8 cellular contexts compared by ENCODE assay signal in genomic region chr15:83653639-83654378, GRCh38. TPM values are rescaled to one million over a fixed set of nuclear protein-coding genes. Genes with fewer than 3 reads are reported as not detected.
DNase-seq lines count a peak whose midpoint lies in the region; ATAC-seq, FAIRE-seq and TF ChIP-seq lines count a peak whose summit lies in the region.

ADAMTSL3 (plus strand) TSS chr15:83654123; CDS start chr15:83655762, 1,639 bp downstream.

- TF ChIP-seq POLR2A in HepG2 (IDR thresholded peaks at IDR 0.05; ENCODE audit: insufficient read depth in 1 of 2, low read depth in 2 of 2, low read length in 2 of 2) = no peak

- H3K36me3 ChIP-seq in ectodermal cell (ENCODE audit: control insufficient read depth, insufficient read depth, low read length) (no peaks in the 10 kb centered on the region), HepG2 (replicated peaks in 1 of 2; ENCODE audit: control insufficient read depth in 1 of 2, insufficient read depth in 2 of 2, low read length in 2 of 2) (no peaks in the 10 kb centered on the region)

- no peak within 1 kb of the TSS for H3K4me2 ChIP-seq in HepG2 (ENCODE audit: low read depth, low read length)

- H3K4me3 ChIP-seq in ectodermal cell (ENCODE audit: insufficient read depth, low read depth, low read length) (peak within 1 kb of the TSS; percentile 40), HepG2 (replicated peaks in 1 of 3; ENCODE audit: insufficient read depth in 1 of 3, low read depth in 2 of 3, low read length in 3 of 3) (no peak within 1 kb of the TSS)

- no peak for TF ChIP-seq CTCF in HepG2 (CRISPR knock-in tag; IDR thresholded peaks at IDR 0.05)

- H3K9me3 ChIP-seq in ectodermal cell (ENCODE audit: control insufficient read depth, low read length) (no peaks in the 10 kb centered on the region), HepG2 (ENCODE audit: low read length) (no peaks in the 10 kb centered on the region)

- no peak within 1 kb of the TSS for H3K9ac ChIP-seq in HepG2 (ENCODE audit: insufficient read depth, low read depth, low read length)

- H3K27ac ChIP-seq in ectodermal cell (ENCODE audit: insufficient read depth, low read depth, low read length, poor library complexity, severe bottlenecking) = no peak within 1 kb of the TSS
- no peak within 1 kb of the TSS for H3K27ac ChIP-seq in HepG2 (ENCODE audit: extremely low read length, insufficient read depth, low read length)

- H3K79me2 ChIP-seq in HepG2 (ENCODE audit: insufficient read depth, low read length) = no peaks in the 10 kb centered on the region

- CTCF ChIA-PET in HepG2 (lab: Yijun Ruan, JAX; ENCODE audit: low intra/inter-chr PET ratio, low total read pairs) = no interaction called here

- no peak for TF ChIP-seq RAD21 in HepG2 (CRISPR knock-in tag; IDR thresholded peaks at IDR 0.05)

- DNase-seq in LHCN-M2 (ENCODE audit: low read depth) = peak; percentile 12
- no peak for DNase-seq in HepG2 (ENCODE audit: low spot score)
- peak; percentile 44 for DNase-seq in superior temporal gyrus (ENCODE audit: extremely low spot score)
- no peak for DNase-seq in NCI-H2107 treated with DMSO at 0.1 percent for 48 hours (lab: John Stamatoyannopoulos, UW; ENCODE audit: unreplicated experiment)

- BruUV-seq in HepG2 (replicated peaks; lab: Mats Ljungman, UMichigan) = no TSS peak

- H4K20me1 ChIP-seq in HepG2 (ENCODE audit: insufficient read depth, low read length) = no peaks in the 10 kb centered on the region

- FAIRE-seq in HepG2 (lab: Jason Lieb, UNC) = no peak

- TF ChIP-seq EP300 in HepG2 (IDR thresholded peaks at IDR 0.05; ENCODE audit: low read depth in 2 of 2, low read length in 2 of 2) = no peak
- TF ChIP-seq EP300 in HepG2 (CRISPR knock-in tag; IDR thresholded peaks at IDR 0.05; ENCODE audit: borderline replicate concordance) = no peak

- POLR2A ChIA-PET in HepG2 (lab: Yijun Ruan, JAX) = no interaction called here

- no peak within 1 kb of the TSS for H2AFZ ChIP-seq in HepG2 (ENCODE audit: low read length)

- peaks cover 4% of the 10 kb centered on the region for H3K4me1 ChIP-seq in ectodermal cell (ENCODE audit: control insufficient read depth, insufficient read depth, low read length)
- H3K4me1 ChIP-seq in HepG2 (ENCODE audit: insufficient read depth, low read length) = peaks cover 32% of the 10 kb centered on the region

- intact Hi-C loops in HepG2 (cut with micrococcal nuclease; ENCODE audit: unreplicated experiment) = no loop called here

- in situ Hi-C loops in HepG2 (cut with HindIII; ENCODE audit: extremely low pct_ligation_motif_present, low pct_unique_long_range_greater_than_20kb) = no loop called here

- H3K27me3 ChIP-seq in ectodermal cell (ENCODE audit: control insufficient read depth, insufficient read depth, low read length, poor library complexity, severe bottlenecking) = peaks cover 54% of the 10 kb centered on the region
- peaks cover 0 to 18% of the 10 kb centered on the region in 2 experiments; a peak in 4 of 5 replicates for H3K27me3 ChIP-seq in HepG2 (ENCODE audit: control insufficient read depth in 1 of 2, insufficient read depth in 2 of 2, low read length in 2 of 2)

- peak; percentile 55 for ATAC-seq in HepG2
- ATAC-seq in GM19397 (IDR thresholded peaks at IDR 0.05; ENCODE audit: unreplicated experiment) = no peak
- ATAC-seq in GM18519 (IDR thresholded peaks at IDR 0.05; ENCODE audit: low FRiP score, unreplicated experiment) = no peak
- ATAC-seq in HG02763 (IDR thresholded peaks at IDR 0.05; ENCODE audit: unreplicated experiment) = no peak

- WGBS in ectodermal cell, 2 experiments = 1% methylated on average over 105 of the region's 105 CpGs
- 44% methylated on average over 12 of the region's 105 CpGs for WGBS in HepG2 (ENCODE audit: low lambda C conversion rate)

TF ChIP-seq in HepG2, 621 proteins besides CTCF, POLR2A, EP300 and RAD21:
- peak; percentile 27 for TF ChIP-seq HNRNPK (IDR thresholded peaks at IDR 0.05; ENCODE audit: low read depth, low read length, poor library complexity, severe bottlenecking)
- TF ChIP-seq ZNF343 (CRISPR knock-in tag; IDR thresholded peaks at IDR 0.05) = no peak

RNA-seq across cellular contexts. Expression of gene ADAMTSL3, which starts in this region (rescaled TPM):
- total RNA-seq in LHCN-M2 (2014; rRNA removed) (under 0.01 and 0.06 TPM in 2 replicates), HepG2 (2016; rRNA removed; fragmentation: Illumina TruSeq; extraction: Trizol) (0.09 TPM in 1 of 2 replicates, not detected in the other)
- polyA plus RNA-seq in LHCN-M2 (2012) = 0.40 TPM
- 0.57 TPM for polyA plus RNA-seq in ectodermal cell (2013, experiment 1 of 4)
- 1.1 TPM for polyA plus RNA-seq in ectodermal cell (2013, experiment 2 of 4)
- polyA plus RNA-seq in ectodermal cell (2013, experiment 3 of 4) = 0.91 TPM
- 0.85 TPM for polyA plus RNA-seq in ectodermal cell (2013, experiment 4 of 4)
- not detected in 2 replicates for total RNA-seq in HepG2 (2016; cell fraction: cytosol; rRNA removed; fragmentation: Illumina TruSeq; extraction: Trizol; ENCODE audit: low read depth)
- total RNA-seq in HepG2 (2016; cell fraction: insoluble cytoplasmic fraction; rRNA removed; fragmentation: Illumina TruSeq; extraction: Trizol) = 0.10 and 0.24 TPM in 2 replicates
- 0.03 TPM in 1 of 2 replicates, not detected in the other for total RNA-seq in HepG2 (2016; cell fraction: membrane; rRNA removed; fragmentation: Illumina TruSeq; extraction: Trizol)
- total RNA-seq in HepG2 (2016; cell fraction: nucleus; rRNA removed; fragmentation: Illumina TruSeq; extraction: Trizol) = 0.16 and 0.19 TPM in 2 replicates
- 0.01 and 0.04 TPM in 2 replicates for polyA plus RNA-seq in HepG2 (2011; rRNA removed)
- polyA plus RNA-seq in HepG2 (2011; cell fraction: cytosol; rRNA removed) = 0.01 and 0.05 TPM in 2 replicates
- polyA plus RNA-seq in HepG2 (2011; cell fraction: nucleus; rRNA removed) = not detected in 2 replicates
- polyA plus RNA-seq in HepG2 (2012) = 0.04 and 0.11 TPM in 2 replicates
- polyA plus RNA-seq in HepG2 (2016; cell fraction: cytosol; fragmentation: Illumina TruSeq; extraction: Trizol; ENCODE audit: low read depth) = 0.02 TPM in 1 of 2 replicates, not detected in the other
- polyA plus RNA-seq in HepG2 (2016; cell fraction: insoluble cytoplasmic fraction; fragmentation: Illumina TruSeq; extraction: Trizol; ENCODE audit: low read depth) = 0.07 TPM in 1 of 2 replicates, not detected in the other
- polyA plus RNA-seq in HepG2 (2016; cell fraction: membrane; fragmentation: Illumina TruSeq; extraction: Trizol; ENCODE audit: low read depth) = 0.13 TPM in 1 of 2 replicates, not detected in the other
- polyA plus RNA-seq in HepG2 (2016; cell fraction: nucleus; fragmentation: Illumina TruSeq; extraction: Trizol; ENCODE audit: insufficient read depth, low read depth) = 0.12 TPM in 1 of 2 replicates, not detected in the other
- 0.06 TPM in 1 of 2 replicates, not detected in the other for polyA minus RNA-seq in HepG2 (2011; rRNA and poly(A)+ RNA removed; ENCODE audit: low replicate concordance)
- polyA minus RNA-seq in HepG2 (2011; cell fraction: cytosol; rRNA and poly(A)+ RNA removed) = not detected in 2 replicates
- polyA minus RNA-seq in HepG2 (2011; cell fraction: nucleus; rRNA and poly(A)+ RNA removed) = not detected in 2 replicates

Comparison
In these comparisons a context has a peak if more than half of its experiments do, and no peak if none do; other contexts are left out.
1. Peak in DNase-seq in LHCN-M2; RNA of the gene not detected or under 1 TPM.
2. Peak in ATAC-seq in HepG2; RNA of the gene not detected or under 1 TPM.